ENCODE assay signal across 25 cellular contexts in genomic region chr1:40857737-40858136, GRCh38. TPM values are rescaled to one million over a fixed set of nuclear protein-coding genes. Genes with fewer than 3 reads are reported as not detected.
DNase-seq lines count a peak whose midpoint lies in the region; TF ChIP-seq lines count a peak whose summit lies in the region.
"Had no signal": no experiment of that assay in that cellular context is flagged by ENCODE, and none has a peak within 500 bp of the region (broad histone marks: within the 10 kb centered on the region; RNA-seq: fewer than 3 reads in every experiment).

No MANE protein-coding gene starts in this region.

- TF ChIP-seq EP300 in esophagus muscularis mucosa (IDR thresholded peaks at IDR 0.05), result no peak

- no peak for TF ChIP-seq POLR2A in esophagus muscularis mucosa (IDR thresholded peaks at IDR 0.05; ENCODE audit: low read depth)

- H3K4me1 ChIP-seq in esophagus (ENCODE audit: control insufficient read depth in 2 of 2, insufficient read depth in 2 of 2, low read length in 1 of 2) (peaks cover 3 to 12% of the 10 kb centered on the region in 2 donors), esophagus muscularis mucosa (peaks cover 12 to 25% (median 16%) of the 10 kb centered on the region in 4 donors)
- H3K4me1 ChIP-seq: prostate gland had no signal

- no peaks in the 10 kb centered on the region for H3K36me3 ChIP-seq in esophagus (ENCODE audit: control insufficient read depth in 2 of 2, insufficient read depth in 2 of 2, low read length in 1 of 2)
- H3K36me3 ChIP-seq in esophagus muscularis mucosa, result no peaks in the 10 kb centered on the region
- H3K36me3 ChIP-seq: gastroesophageal sphincter, HAP-1, left ventricle myocardium inferior, prostate gland, vagina had no signal

- H3K4me3 ChIP-seq in esophagus (ENCODE audit: low read depth in 1 of 2, low read length in 2 of 2) (no peak overlapping the region), esophagus muscularis mucosa (no peak overlapping the region)
- H3K4me3 ChIP-seq: gastroesophageal sphincter, HAP-1, left ventricle myocardium inferior, prostate gland, vagina had no signal

- H3K27me3 ChIP-seq in esophagus (ENCODE audit: control insufficient read depth in 1 of 2, insufficient read depth in 2 of 2, low read length in 2 of 2), result no peaks in the 10 kb centered on the region
- H3K27me3 ChIP-seq in esophagus muscularis mucosa, result no peaks in the 10 kb centered on the region
- H3K27me3 ChIP-seq: gastroesophageal sphincter, vagina had no signal

- WGBS in esophagus, 2 donors, result 63 to 74% methylated on average over 2 of the region's 2 CpGs
- WGBS in esophagus muscularis mucosa, result 97% methylated on average over 2 of the region's 2 CpGs

- intact Hi-C loops in esophagus muscularis mucosa (cut with DNase I), result no loop called here

- TF ChIP-seq CTCF in esophagus muscularis mucosa (IDR thresholded peaks at IDR 0.05), result no peak

- H3K27ac ChIP-seq in esophagus (ENCODE audit: low read depth in 2 of 2, low read length in 1 of 2), result peak overlapping the region; percentile 8 to 71
- no peak overlapping the region for H3K27ac ChIP-seq in esophagus muscularis mucosa (replicated peaks in 1 of 4)
- H3K27ac ChIP-seq: 22Rv1, gastroesophageal sphincter, left ventricle myocardium inferior, prostate gland, vagina had no signal

- H3K9me3 ChIP-seq in esophagus (ENCODE audit: control insufficient read depth in 2 of 2, insufficient read depth in 1 of 2, low read depth in 1 of 2, low read length in 1 of 2) (no peaks in the 10 kb centered on the region), esophagus muscularis mucosa (no peaks in the 10 kb centered on the region)
- H3K9me3 ChIP-seq: gastroesophageal sphincter, HAP-1, left ventricle myocardium inferior, prostate gland, SK-N-SH, vagina had no signal

- DNase-seq in NCI-H1417 (lab: John Stamatoyannopoulos, UW) (peak in 2 of 3 experiments; percentile 7 to 19), NCI-H1417 treated with DMSO at 0.1 percent for 48 hours (lab: John Stamatoyannopoulos, UW) (no peak), NCI-H82 treated with DMSO at 0.1 percent for 48 hours (lab: John Stamatoyannopoulos, UW; ENCODE audit: unreplicated experiment) (peak; percentile 78), DMS114 treated with DMSO at 0.1 percent for 48 hours (lab: John Stamatoyannopoulos, UW; ENCODE audit: unreplicated experiment) (no peak), esophagus muscularis mucosa (ENCODE audit: extremely low spot score) (no peak), GM03348 (ENCODE audit: low spot score) (no peak), kidney glomerular epithelial cell (lab: John Stamatoyannopoulos, UW) (no peak)
- DNase-seq: activated CD4-positive, alpha-beta T cell treated with anti-CD3 and anti-CD28 coated beads for 36 hours; activated gamma-delta T cell; activated T-cell treated with anti-CD3 and anti-CD28 coated beads, Interleukin-2, amount 50 U/mL, for 1 hour; caudate nucleus; left ventricle myocardium inferior; naive B cell; NCI-H2171; nucleus accumbens; SK-N-SH; stimulated activated CD4-positive, alpha-beta T cell treated with anti-CD3 and anti-CD28 coated beads, Interleukin-4, amount 100 ng/mL, for 4 hours; stimulated activated naive B cell treated with anti-CD40 and anti-IgM and Interleukin-4, amounts not matched to agents 10 μg/mL and 1 μg/mL and 100 μg/mL, for 72 hours; T-helper 17 cell had no signal

RNA-seq across cellular contexts. Expression of gene CITED4, which starts 4.4 kb away (rescaled TPM):
- 10 to 100 TPM; 11.7 to 21.8 TPM for polyA plus RNA-seq in esophagus
- total RNA-seq in esophagus muscularis mucosa, result 10 to 100 TPM; 10.1 to 37.8 (median 18.5) TPM

Comparison
In these comparisons a context has a peak if more than half of its experiments do, and no peak if none do; other contexts are left out.
1. DNase-seq: peak in NCI-H1417 (2 of 3) and NCI-H82 treated with DMSO at 0.1 percent for 48 hours (single experiment); none in NCI-H1417 treated with DMSO at 0.1 percent for 48 hours (single experiment), DMS114 treated with DMSO at 0.1 percent for 48 hours (single experiment), esophagus muscularis mucosa (single experiment), GM03348 (single experiment) and kidney glomerular epithelial cell (single experiment).
2. H3K27ac ChIP-seq: peak in esophagus (2 of 2); none in esophagus muscularis mucosa (0 of 4).